ENCODE assay signal across 1 cellular context in genomic region chr7:33038639-33039038, GRCh38.
TF ChIP-seq lines count a peak whose summit lies in the region.

No MANE protein-coding gene starts in this region.

TF ChIP-seq in IMR-90, 13 proteins besides CTCF, POLR2A, EP300 and RAD21:
- TF ChIP-seq CEBPB (IDR thresholded peaks at IDR 0.05; ENCODE audit: low read depth, low read length): no peak
- no peak for TF ChIP-seq MAFK (IDR thresholded peaks at IDR 0.05; ENCODE audit: low read depth, low read length)
- TF ChIP-seq MAZ (IDR thresholded peaks at IDR 0.05; ENCODE audit: borderline replicate concordance, low read depth, low read length): no peak
- TF ChIP-seq USF2 (IDR thresholded peaks at IDR 0.05; ENCODE audit: low read depth, low read length): no peak
- TF ChIP-seq RFX5 (IDR thresholded peaks at IDR 0.05; ENCODE audit: low read depth, low read length): no peak
- TF ChIP-seq SMC3 (IDR thresholded peaks at IDR 0.05; ENCODE audit: low read depth, low read length): no peak
- TF ChIP-seq, protein P1, sequence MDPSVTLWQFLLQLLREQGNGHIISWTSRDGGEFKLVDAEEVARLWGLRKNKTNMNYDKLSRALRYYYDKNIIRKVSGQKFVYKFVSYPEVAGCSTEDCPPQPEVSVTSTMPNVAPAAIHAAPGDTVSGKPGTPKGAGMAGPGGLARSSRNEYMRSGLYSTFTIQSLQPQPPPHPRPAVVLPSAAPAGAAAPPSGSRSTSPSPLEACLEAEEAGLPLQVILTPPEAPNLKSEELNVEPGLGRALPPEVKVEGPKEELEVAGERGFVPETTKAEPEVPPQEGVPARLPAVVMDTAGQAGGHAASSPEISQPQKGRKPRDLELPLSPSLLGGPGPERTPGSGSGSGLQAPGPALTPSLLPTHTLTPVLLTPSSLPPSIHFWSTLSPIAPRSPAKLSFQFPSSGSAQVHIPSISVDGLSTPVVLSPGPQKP (IDR thresholded peaks at IDR 0.05; ENCODE audit: borderline replicate concordance, low read depth, low read length): no peak
- no peak for TF ChIP-seq MXI1 (IDR thresholded peaks at IDR 0.05; ENCODE audit: borderline replicate concordance, low read depth, low read length)
- TF ChIP-seq RCOR1 (IDR thresholded peaks at IDR 0.05; ENCODE audit: insufficient replicate concordance, low read length): no peak
- no peak for TF ChIP-seq CHD1 (IDR thresholded peaks at IDR 0.05; ENCODE audit: low read depth, low read length)
- no peak for TF ChIP-seq FOS (IDR thresholded peaks at IDR 0.05; ENCODE audit: low read depth, low read length)
- TF ChIP-seq NFE2L2 (IDR thresholded peaks at IDR 0.05; ENCODE audit: low read depth, low read length): no peak
- no peak for TF ChIP-seq BHLHE40 (IDR thresholded peaks at IDR 0.05; ENCODE audit: low read depth, low read length)
